8 cellular contexts compared by ENCODE assay signal in genomic region chr18:49399003-49399402, GRCh38.
A peak's percentile ranks its signal among the peaks of the same experiment; 100 is the strongest.
DNase-seq lines count a peak whose midpoint lies in the region; ATAC-seq lines count a peak whose summit lies in the region.
"Had no signal": no experiment of that assay in that cellular context is flagged by ENCODE, and none has a peak within 500 bp of the region (broad histone marks: within the 10 kb centered on the region; RNA-seq: fewer than 3 reads in every experiment).

No MANE protein-coding gene starts in this region.

- peak; percentile 47 for DNase-seq in amniotic epithelial cell (ENCODE audit: low read depth)
- peak; percentile 55 for DNase-seq in pulmonary artery endothelial cell (ENCODE audit: low read depth, low spot score)
- no peak for DNase-seq in NCI-H510A (lab: John Stamatoyannopoulos, UW)
- no peak for DNase-seq in stimulated activated CD4-positive, alpha-beta T cell treated with anti-CD3 and anti-CD28 coated beads, Interleukin-1b, Interleukin-23, amount 100 ng/mL, for 48 hours
- DNase-seq in stimulated activated CD4-positive, alpha-beta T cell treated with anti-CD3 and anti-CD28 coated beads, Interleukin-12 subunit alpha, Interleukin-12 subunit beta, amount 100 ng/mL, for 4 hours: no peak
- DNase-seq: NCI-H774 had no signal

- ATAC-seq in GM18907 (IDR thresholded peaks at IDR 0.05; ENCODE audit: unreplicated experiment): peak; percentile 51
- peak; percentile 52 for ATAC-seq in HG02981 (IDR thresholded peaks at IDR 0.05; ENCODE audit: unreplicated experiment)

Comparison
In these comparisons a context has a peak if more than half of its experiments do, and no peak if none do; other contexts are left out.
1. DNase-seq: peak in amniotic epithelial cell (single experiment) and pulmonary artery endothelial cell (single experiment); none in NCI-H510A (single experiment), stimulated activated CD4-positive, alpha-beta T cell treated with anti-CD3 and anti-CD28 coated beads, Interleukin-1b, Interleukin-23, amount 100 ng/mL, for 48 hours (single experiment) and stimulated activated CD4-positive, alpha-beta T cell treated with anti-CD3 and anti-CD28 coated beads, Interleukin-12 subunit alpha, Interleukin-12 subunit beta, amount 100 ng/mL, for 4 hours (single experiment).